Comparison of ENCODE assay signal across 18 cellular contexts in the genomic region with DNA sequence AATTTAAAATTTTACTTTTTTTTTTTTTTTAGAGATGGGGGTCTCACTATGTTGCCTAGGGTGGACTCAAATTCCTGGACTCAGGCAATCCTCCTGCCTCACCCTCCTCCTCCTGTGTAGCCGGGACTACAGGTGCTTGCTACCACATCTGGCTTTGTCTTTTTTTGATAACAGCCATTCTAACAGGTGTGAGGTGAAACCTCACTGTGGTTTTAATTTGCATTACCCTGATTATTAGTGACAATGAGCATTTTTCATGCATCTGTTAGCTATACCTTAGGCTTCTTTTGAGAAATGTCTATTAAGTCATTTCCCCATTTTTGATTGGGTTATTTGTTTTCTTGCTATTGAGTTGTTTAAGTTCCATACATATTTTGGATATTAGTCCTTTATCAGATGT.
DNase-seq lines count a peak whose midpoint lies in the region; ATAC-seq lines count a peak whose summit lies in the region.
"Had no signal": no experiment of that assay in that cellular context is flagged by ENCODE, and none has a peak within 500 bp of the region (broad histone marks: within the 10 kb centered on the region; RNA-seq: fewer than 3 reads in every experiment).

No MANE protein-coding gene starts in this region.

- H3K79me2 ChIP-seq in Karpas-422 (ENCODE audit: low read length) = no peaks in the 10 kb centered on the region

- H3K27me3 Mint-ChIP-seq in CD4-positive, alpha-beta memory T cell = no peaks in the 10 kb centered on the region

- intact Hi-C loops in left colon (cut with DNase I, micrococcal nuclease) = no loop called here
- intact Hi-C loops in CD4-positive, alpha-beta memory T cell (cut with micrococcal nuclease) = loop anchor here (5.0 kb wide), 1 partner anchor 1275 kb away; no protein-coding TSS in a partner anchor

- H3K4me1 Mint-ChIP-seq in CD4-positive, alpha-beta memory T cell = no peaks in the 10 kb centered on the region

- H3K36me3 ChIP-seq in Karpas-422 (ENCODE audit: insufficient read depth, low read length) = no peaks in the 10 kb centered on the region
- H3K36me3 ChIP-seq in CD4-positive, alpha-beta memory T cell (ENCODE audit: insufficient read depth, low read length) = no peaks in the 10 kb centered on the region
- H3K36me3 ChIP-seq: BLaER1 treated with 17β-estradiol and CSF1 and Interleukin-3, amounts not matched to agents 10 nM and 100 nM; ovary; thyroid gland had no signal

- H3K27ac ChIP-seq in Karpas-422 (ENCODE audit: low read length) = no peak overlapping the region
- no peak overlapping the region for H3K27ac ChIP-seq in CD4-positive, alpha-beta memory T cell (ENCODE audit: low read depth, low read length)
- H3K27ac ChIP-seq: BLaER1 treated with 17β-estradiol and CSF1 and Interleukin-3, amounts not matched to agents 10 nM and 100 nM; ovary; PC-9; thyroid gland had no signal

- no peak overlapping the region for H3K9ac ChIP-seq in Karpas-422 (ENCODE audit: low read length)
- H3K9ac ChIP-seq: BLaER1 treated with 17β-estradiol and CSF1 and Interleukin-3, amounts not matched to agents 10 nM and 100 nM had no signal

- H3K27me3 ChIP-seq in Karpas-422 (ENCODE audit: low read length) = no peaks in the 10 kb centered on the region
- no peaks in the 10 kb centered on the region for H3K27me3 ChIP-seq in CD4-positive, alpha-beta memory T cell (ENCODE audit: insufficient read depth, low read length)
- H3K27me3 ChIP-seq: BLaER1 treated with 17β-estradiol and CSF1 and Interleukin-3, amounts not matched to agents 10 nM and 100 nM; ovary; thyroid gland had no signal

- H3K9me3 ChIP-seq in Karpas-422 (ENCODE audit: low read length) = no peaks in the 10 kb centered on the region
- no peaks in the 10 kb centered on the region for H3K9me3 ChIP-seq in CD4-positive, alpha-beta memory T cell (ENCODE audit: control insufficient read depth in 1 of 2, low read length in 2 of 2)
- H3K9me3 ChIP-seq: BLaER1 treated with 17β-estradiol and CSF1 and Interleukin-3, amounts not matched to agents 10 nM and 100 nM; ovary; thyroid gland had no signal

- H2AFZ ChIP-seq in Karpas-422 (ENCODE audit: low read length) = no peak overlapping the region
- H2AFZ ChIP-seq: PC-9 had no signal

- peaks cover 8% of the 10 kb centered on the region for H3K4me1 ChIP-seq in Karpas-422 (ENCODE audit: low read length)
- no peaks in the 10 kb centered on the region for H3K4me1 ChIP-seq in CD4-positive, alpha-beta memory T cell (ENCODE audit: insufficient read depth, low read length)
- H3K4me1 ChIP-seq: thyroid gland had no signal

- CTCF ChIA-PET in CD4-positive, alpha-beta memory T cell (lab: Charles Lee; ENCODE audit: partially characterized antibody) = no interaction called here

- H3K9me2 ChIP-seq in Karpas-422 (replicated peaks; ENCODE audit: insufficient read depth, low read length) = no peaks in the 10 kb centered on the region

- no peak overlapping the region for H3K4me2 ChIP-seq in Karpas-422 (ENCODE audit: low read depth, low read length, poor library complexity, severe bottlenecking)
- H3K4me2 ChIP-seq: BLaER1 treated with 17β-estradiol and CSF1 and Interleukin-3, amounts not matched to agents 10 nM and 100 nM; PC-9 had no signal

- peak; percentile 90 for ATAC-seq in GM19023 (IDR thresholded peaks at IDR 0.05; ENCODE audit: unreplicated experiment)
- peak; percentile 90 for ATAC-seq in GM21619 (IDR thresholded peaks at IDR 0.05; ENCODE audit: unreplicated experiment)
- peak; percentile 90 for ATAC-seq in HG03060 (IDR thresholded peaks at IDR 0.05; ENCODE audit: low read depth, unreplicated experiment)
- no peak for ATAC-seq in left colon

- no peak overlapping the region for H3K4me3 ChIP-seq in Karpas-422 (ENCODE audit: low read length)
- H3K4me3 ChIP-seq in CD4-positive, alpha-beta memory T cell (ENCODE audit: low read length in 2 of 2) = no peak overlapping the region
- H3K4me3 ChIP-seq: BLaER1 treated with 17β-estradiol and CSF1 and Interleukin-3, amounts not matched to agents 10 nM and 100 nM; ovary; PC-9; thyroid gland had no signal

- peak; percentile 43 for DNase-seq in Karpas-422
- no peak for DNase-seq in left colon
- DNase-seq in CD4-positive, alpha-beta memory T cell = no peak
- DNase-seq in DMS53 treated with DMSO at 0.1 percent for 48 hours (lab: John Stamatoyannopoulos, UW; ENCODE audit: unreplicated experiment) = no peak
- DNase-seq in T1000 (lab: John Stamatoyannopoulos, UW) = no peak
- DNase-seq: activated CD4-positive, alpha-beta T cell treated with anti-CD3 and anti-CD28 coated beads for 48 hours; activated effector memory CD4-positive, alpha-beta T cell treated with Interleukin-2 at 50 U/mL for 16 hours; effector CD8-positive, alpha-beta T cell; foreskin fibroblast; NCI-H2171; ovary; PC-9; thyroid gland had no signal

- no peak overlapping the region for H3K27ac Mint-ChIP-seq in CD4-positive, alpha-beta memory T cell
- H3K27ac Mint-ChIP-seq: T-helper 1 cell treated with Interleukin-12 subunit alpha and Interleukin-12 subunit beta and Interleukin-4 antibody, amounts not matched to agents 30 μg/mL and 1 μg/mL, for 36 hours had no signal

- H4K20me1 ChIP-seq in Karpas-422 (ENCODE audit: insufficient read depth, low read depth, low read length) = no peaks in the 10 kb centered on the region
- H4K20me1 ChIP-seq: BLaER1 treated with 17β-estradiol and CSF1 and Interleukin-3, amounts not matched to agents 10 nM and 100 nM had no signal

- no peak overlapping the region for H3K4me3 Mint-ChIP-seq in CD4-positive, alpha-beta memory T cell
- H3K4me3 Mint-ChIP-seq: T-helper 1 cell treated with Interleukin-12 subunit alpha and Interleukin-12 subunit beta and Interleukin-4 antibody, amounts not matched to agents 30 μg/mL and 1 μg/mL, for 36 hours had no signal

- POLR2A ChIA-PET in CD4-positive, alpha-beta memory T cell (lab: Charles Lee; ENCODE audit: partially characterized antibody) = no interaction called here

- peaks cover 0 to 11% (median 3%) of the 10 kb centered on the region in 8 donors for H3K9me3 Mint-ChIP-seq in CD4-positive, alpha-beta memory T cell

- H3K36me3 Mint-ChIP-seq in CD4-positive, alpha-beta memory T cell = no peaks in the 10 kb centered on the region
